ENCODE assay signal across 14 cellular contexts in genomic region chr3:151579571-151580270, GRCh38.
DNase-seq lines count a peak whose midpoint lies in the region; ATAC-seq and TF ChIP-seq lines count a peak whose summit lies in the region.
"Had no signal": no experiment of that assay in that cellular context is flagged by ENCODE, and none has a peak within 500 bp of the region (broad histone marks: within the 10 kb centered on the region; RNA-seq: fewer than 3 reads in every experiment).

No MANE protein-coding gene starts in this region.

- TF ChIP-seq CTCF in omental fat pad (IDR thresholded peaks at IDR 0.05), result no peak

- ATAC-seq in sciatic nerve, result peak; percentile 85
- no peak for ATAC-seq in GM21619 (IDR thresholded peaks at IDR 0.05; ENCODE audit: unreplicated experiment)
- ATAC-seq in omental fat pad (ENCODE audit: low FRiP score), result no peak
- ATAC-seq: stimulated activated naive CD8-positive, alpha-beta T cell treated with anti-CD3 and anti-CD28 coated beads, Interleukin-15, amount 100 ng/mL, for 72 hours had no signal

- peak; percentile 36 for DNase-seq in GM03348 (ENCODE audit: low spot score)
- peak; percentile 34 for DNase-seq in OCI-M1 (lab: John Stamatoyannopoulos, UW)
- peak; percentile 22 for DNase-seq in fibroblast of the conjunctiva (ENCODE audit: low read depth)
- no peak for DNase-seq in sciatic nerve (ENCODE audit: low spot score)
- no peak for DNase-seq in HK-2 (ENCODE audit: unreplicated experiment)
- no peak for DNase-seq in A172 (ENCODE audit: low spot score)
- no peak for DNase-seq in omental fat pad (ENCODE audit: low spot score)
- DNase-seq: activated CD4-positive, alpha-beta T cell treated with anti-CD3 and anti-CD28 coated beads for 4 hours; kidney; NCI-H526 treated with DMSO at 0.1 percent for 48 hours; RPMI8226; stimulated activated CD4-positive, alpha-beta T cell treated with anti-CD3 and anti-CD28 coated beads, Interleukin-12 subunit alpha, Interleukin-12 subunit beta, amount 100 ng/mL, for 4 hours; stimulated activated naive CD8-positive, alpha-beta T cell treated with anti-CD3 and anti-CD28 coated beads, Interleukin-15, amount 100 ng/mL, for 72 hours had no signal

- intact Hi-C loops in sciatic nerve (cut with DNase I), result no loop called here

Comparison
In these comparisons a context has a peak if more than half of its experiments do, and no peak if none do; other contexts are left out.
1. DNase-seq: peak in GM03348 (single experiment), OCI-M1 (single experiment) and fibroblast of the conjunctiva (single experiment); none in sciatic nerve (single experiment), HK-2 (single experiment), A172 (single experiment) and omental fat pad (single experiment).